ENCODE assay signal across 13 cellular contexts in the genomic region with DNA sequence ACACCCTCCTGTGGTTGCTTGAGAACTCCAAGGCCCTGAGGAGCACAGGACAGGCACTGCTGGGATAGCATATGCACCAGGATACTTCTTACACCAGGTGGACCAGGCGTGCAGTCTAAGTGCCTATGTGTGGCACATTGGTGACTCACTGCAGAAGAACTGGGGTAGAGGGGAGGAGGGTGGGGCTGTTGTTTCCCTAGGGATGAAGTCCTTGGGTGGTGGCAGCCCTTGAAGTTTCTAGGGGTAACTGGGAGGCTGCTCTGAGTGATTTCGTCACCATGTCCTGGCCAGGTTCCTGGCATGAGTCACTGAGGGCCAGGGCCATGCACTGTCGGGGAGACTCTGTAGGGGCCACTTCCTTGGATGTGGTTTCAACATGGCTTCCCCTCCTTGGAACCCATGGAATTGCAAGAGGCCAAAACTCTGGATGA. TPM values are rescaled to one million over a fixed set of nuclear protein-coding genes. Genes with fewer than 3 reads are reported as not detected.
DNase-seq lines count a peak whose midpoint lies in the region; ATAC-seq, FAIRE-seq and TF ChIP-seq lines count a peak whose summit lies in the region.
"Had no signal": no experiment of that assay in that cellular context is flagged by ENCODE, and none has a peak within 500 bp of the region (broad histone marks: within the 10 kb centered on the region; RNA-seq: fewer than 3 reads in every experiment).

No MANE protein-coding gene starts in this region.

- H3K36me3 ChIP-seq in mammary epithelial cell (ENCODE audit: insufficient read depth, low read length), result no peaks in the 10 kb centered on the region
- no peaks in the 10 kb centered on the region for H3K36me3 ChIP-seq in upper lobe of right lung

- H3K27me3 ChIP-seq in mammary epithelial cell (ENCODE audit: insufficient read depth, low read length) (no peaks in the 10 kb centered on the region), right cardiac atrium (ENCODE audit: control insufficient read depth, insufficient read depth) (no peaks in the 10 kb centered on the region), upper lobe of right lung (no peaks in the 10 kb centered on the region)

- no peak overlapping the region for H3K4me2 ChIP-seq in mammary epithelial cell (ENCODE audit: insufficient read depth, low read depth, low read length)

- intact Hi-C loops in mammary epithelial cell (cut with micrococcal nuclease) (no loop called here), right cardiac atrium (cut with DNase I) (no loop called here), upper lobe of right lung (cut with DNase I) (no loop called here)

- no peaks in the 10 kb centered on the region for H4K20me1 ChIP-seq in mammary epithelial cell (ENCODE audit: insufficient read depth, low read length)

- no peaks in the 10 kb centered on the region for H3K79me2 ChIP-seq in mammary epithelial cell (ENCODE audit: insufficient read depth, low read length)

- H3K27ac ChIP-seq in mammary epithelial cell (ENCODE audit: insufficient read depth, low read depth, low read length) (no peak overlapping the region), right cardiac atrium (ENCODE audit: low read length) (peak overlapping the region; percentile 85), upper lobe of right lung (no peak overlapping the region)

- H3K4me3 ChIP-seq in mammary epithelial cell (replicated peaks in 1 of 3; ENCODE audit: insufficient read depth in 1 of 3, low read depth in 2 of 3, low read length in 3 of 3), result no peak overlapping the region
- H3K4me3 ChIP-seq in right cardiac atrium (ENCODE audit: low read length), result no peak overlapping the region
- H3K4me3 ChIP-seq in upper lobe of right lung, result no peak overlapping the region

- no TSS peak for BruUV-seq in mammary epithelial cell (replicated peaks; lab: Mats Ljungman, UMichigan)

- peaks cover 26% of the 10 kb centered on the region for H3K4me1 ChIP-seq in mammary epithelial cell (ENCODE audit: insufficient read depth, low read length)
- H3K4me1 ChIP-seq in right cardiac atrium (ENCODE audit: control insufficient read depth, insufficient read depth, low read length), result peaks cover 11% of the 10 kb centered on the region
- H3K4me1 ChIP-seq in upper lobe of right lung, result no peaks in the 10 kb centered on the region

- H3K9me3 ChIP-seq in mammary epithelial cell (replicated peaks; ENCODE audit: insufficient read depth, low read length) (no peaks in the 10 kb centered on the region), right cardiac atrium (ENCODE audit: control insufficient read depth, low read length) (no peaks in the 10 kb centered on the region), upper lobe of right lung (no peaks in the 10 kb centered on the region)

- H2AFZ ChIP-seq in mammary epithelial cell (ENCODE audit: low read depth, low read length), result peak overlapping the region; percentile 17

- peak; percentile 37 for DNase-seq in HTR-8/SVneo (ENCODE audit: insufficient read length, low spot score)
- DNase-seq in mammary epithelial cell, result peak; percentile 75
- peak in 2 of 3 donors; percentile 55 to 61 for DNase-seq in right cardiac atrium
- peak; percentile 78 for DNase-seq in upper lobe of right lung
- no peak for DNase-seq in GM20000 (ENCODE audit: low spot score)
- DNase-seq: activated CD4-positive, alpha-beta T cell treated with anti-CD3 and anti-CD28 coated beads, Interleukin-2, amount 50 U/mL, for 1 hour; amniotic stem cell; GDM1; hippocampal formation; NCI-H1048 had no signal

- FAIRE-seq in HTR-8/SVneo (lab: Jason Lieb, UNC), result no peak

- 6% methylated on average over 2 of the region's 3 CpGs for WGBS in mammary epithelial cell (ENCODE audit: low coverage, missing lambda C conversion rate)
- 62% methylated on average over 3 of the region's 3 CpGs for WGBS in right cardiac atrium

- ATAC-seq in right cardiac atrium (peak; percentile 35 to 74), upper lobe of right lung (peak; percentile 93), HG02938 (IDR thresholded peaks at IDR 0.05; ENCODE audit: unreplicated experiment) (no peak), HG03460 (IDR thresholded peaks at IDR 0.05; ENCODE audit: unreplicated experiment) (no peak)
- no peak for ATAC-seq in activated CD4-positive, CD25-positive, alpha-beta regulatory T cell treated with anti-CD3 and anti-CD28 coated beads, Interleukin-2, amount 50 U/mL, for 24 hours

- dilution Hi-C loops in mammary epithelial cell (cut with HindIII; ENCODE audit: low sequenced_read_pairs), result no loop called here

- CTCF ChIA-PET in mammary epithelial cell (lab: Charles Lee; ENCODE audit: low non-redundant PET), result no interaction called here

- no peak for TF ChIP-seq CTCF in mammary epithelial cell (conservative IDR thresholded peaks at IDR 0.05 in 1 of 2, IDR thresholded peaks at IDR 0.05 in 1 of 2; ENCODE audit: extremely low read depth in 1 of 2, insufficient read depth in 1 of 2, low read depth in 1 of 2, low read length in 2 of 2)
- TF ChIP-seq CTCF in upper lobe of right lung (IDR thresholded peaks at IDR 0.05), result no peak
- no peak for TF ChIP-seq CTCF in GM20000 (IDR thresholded peaks at IDR 0.05; ENCODE audit: extremely low read depth, missing control alignments)

- in situ Hi-C loops in mammary epithelial cell (cut with MboI; ENCODE audit: low sequenced_read_pairs in 2 of 2), result no loop called here

- no peak overlapping the region for H3K9ac ChIP-seq in mammary epithelial cell (ENCODE audit: insufficient read depth, low read length)

RNA-seq across cellular contexts. Expression of gene MYZAP, which starts 15.9 kb away (rescaled TPM):
- 1 to 10 TPM; 1.0 to 4.8 TPM for total RNA-seq in mammary epithelial cell
- 1.0 TPM for polyA plus RNA-seq in mammary epithelial cell
- not detected for polyA minus RNA-seq in mammary epithelial cell
- 100 to 1,000 TPM; 557 to 764 (median 622) TPM for total RNA-seq in right cardiac atrium
- 558 TPM for polyA plus RNA-seq in right cardiac atrium
- total RNA-seq in upper lobe of right lung, result 30.9 TPM

Comparison
In these comparisons a context has a peak if more than half of its experiments do, and no peak if none do; other contexts are left out.
1. ATAC-seq: peak in right cardiac atrium (2 of 2) and upper lobe of right lung (single experiment); none in HG02938 (single experiment), HG03460 (single experiment) and activated CD4-positive, CD25-positive, alpha-beta regulatory T cell treated with anti-CD3 and anti-CD28 coated beads, Interleukin-2, amount 50 U/mL, for 24 hours (0 of 2).
2. RNA of gene MYZAP, which starts 15.9 kb away (total RNA-seq): 557 to 764 TPM in right cardiac atrium; 30.9 TPM in upper lobe of right lung (single experiment) and 1.0 to 4.8 TPM in mammary epithelial cell; every median in the first group is over 10 times any median in the second.